1 cellular context compared by ENCODE assay signal in the genomic region with DNA sequence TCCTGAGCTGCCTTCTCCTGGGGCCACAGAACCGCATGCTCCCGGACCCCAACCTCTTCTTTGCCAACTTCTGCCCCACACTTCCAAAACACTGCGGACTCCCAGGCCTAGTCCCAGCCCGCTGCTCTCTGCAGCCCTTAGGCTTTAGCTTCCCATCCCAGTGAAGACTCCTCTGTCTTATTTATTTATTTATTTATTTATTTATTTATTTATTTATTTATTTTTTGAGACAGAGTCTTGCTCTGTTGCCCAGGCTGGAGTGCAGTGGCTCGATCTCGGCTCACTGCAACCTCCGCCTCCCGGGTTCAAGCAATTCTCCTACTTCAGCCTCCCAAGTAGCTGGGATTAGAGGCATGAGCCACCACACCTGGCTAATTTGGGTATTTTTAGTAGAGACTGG. TPM values are rescaled to one million over a fixed set of nuclear protein-coding genes. Genes with fewer than 3 reads are reported as not detected.
"Had no signal": no experiment of that assay in that cellular context is flagged by ENCODE, and none has a peak within 500 bp of the region (broad histone marks: within the 10 kb centered on the region; RNA-seq: fewer than 3 reads in every experiment).

No MANE protein-coding gene starts in this region.

RNA-seq across cellular contexts. Expression of a gene that starts 21.6 kb away (rescaled TPM):
- total RNA-seq: HT1080 had no signal
